Comparison of ENCODE assay signal across 1 cellular context in genomic region chr1:155910621-155911121, GRCh38.
A peak's percentile ranks its signal among the peaks of the same experiment; 100 is the strongest.
TF ChIP-seq lines count a peak whose summit lies in the region.

No MANE protein-coding gene starts in this region.

TF ChIP-seq in HepG2, 621 proteins besides CTCF, POLR2A, EP300 and RAD21 (continues in another document):
- TF ChIP-seq ZNF784 (CRISPR knock-in tag; IDR thresholded peaks at IDR 0.05; ENCODE audit: borderline replicate concordance) = no peak
- TF ChIP-seq ZNF326 (CRISPR knock-in tag; IDR thresholded peaks at IDR 0.05; ENCODE audit: borderline replicate concordance) = no peak
- TF ChIP-seq ZMYM2 (CRISPR knock-in tag; IDR thresholded peaks at IDR 0.05) = no peak
- TF ChIP-seq RXRA (CRISPR knock-in tag; IDR thresholded peaks at IDR 0.05) = no peak
- TF ChIP-seq ARID4A (CRISPR knock-in tag; IDR thresholded peaks at IDR 0.05; ENCODE audit: borderline replicate concordance) = no peak
- TF ChIP-seq DNMT3B (CRISPR knock-in tag; conservative IDR thresholded peaks at IDR 0.05) = no peak
- TF ChIP-seq KAT7 (CRISPR knock-in tag; IDR thresholded peaks at IDR 0.05; ENCODE audit: borderline replicate concordance) = 0 out of 2 replicates have a peak, but pooled peaks have one; percentile 16
- TF ChIP-seq ZNF296 (CRISPR knock-in tag; conservative IDR thresholded peaks at IDR 0.05) = no peak
- TF ChIP-seq ZNF615 (CRISPR knock-in tag; IDR thresholded peaks at IDR 0.05; ENCODE audit: borderline replicate concordance) = no peak
- peak in 1 of 2 experiments; percentile 58; a peak in 1 of 4 replicates for TF ChIP-seq HMGXB4 (CRISPR knock-in tag; IDR thresholded peaks at IDR 0.05; ENCODE audit: borderline replicate concordance in 1 of 2, low read depth in 1 of 2)
- TF ChIP-seq ZFYVE20 (CRISPR knock-in tag; IDR thresholded peaks at IDR 0.05; ENCODE audit: borderline replicate concordance, low read depth) = no peak
- no peak for TF ChIP-seq AGO1 (IDR thresholded peaks at IDR 0.05; ENCODE audit: low read depth, low read length, poor library complexity, severe bottlenecking)
- no peak for TF ChIP-seq ZFP62 (CRISPR knock-in tag; IDR thresholded peaks at IDR 0.05)
- no peak for TF ChIP-seq MLX (CRISPR knock-in tag; IDR thresholded peaks at IDR 0.05)
- TF ChIP-seq ARNT2 (CRISPR knock-in tag; IDR thresholded peaks at IDR 0.05; ENCODE audit: low read depth) = no peak
- no peak for TF ChIP-seq ZNF749 (CRISPR knock-in tag; IDR thresholded peaks at IDR 0.05; ENCODE audit: borderline replicate concordance)
- no peak for TF ChIP-seq ZNF597 (CRISPR knock-in tag; IDR thresholded peaks at IDR 0.05)
- TF ChIP-seq SATB2 (CRISPR knock-in tag; IDR thresholded peaks at IDR 0.05) = no peak
- TF ChIP-seq SAP130 (CRISPR knock-in tag; IDR thresholded peaks at IDR 0.05; ENCODE audit: low read depth) = peak; percentile 30; the same call in 1 of the 2 replicates
- no peak for TF ChIP-seq CCDC6 (CRISPR knock-in tag; IDR thresholded peaks at IDR 0.05)
- no peak for TF ChIP-seq ARID5B (CRISPR knock-in tag; IDR thresholded peaks at IDR 0.05)
- no peak for TF ChIP-seq ZKSCAN5 (CRISPR knock-in tag; IDR thresholded peaks at IDR 0.05)
- no peak for TF ChIP-seq SIN3A (IDR thresholded peaks at IDR 0.05; ENCODE audit: borderline replicate concordance, low read depth, low read length)
- TF ChIP-seq ZNF562 (CRISPR knock-in tag; IDR thresholded peaks at IDR 0.05; ENCODE audit: borderline replicate concordance) = no peak
- TF ChIP-seq ZFP82 (CRISPR knock-in tag; IDR thresholded peaks at IDR 0.05; ENCODE audit: borderline replicate concordance) = 0 out of 2 replicates have a peak, but pooled peaks have one; percentile 2
- no peak for TF ChIP-seq FOXJ3 (CRISPR knock-in tag; IDR thresholded peaks at IDR 0.05; ENCODE audit: borderline replicate concordance)
- TF ChIP-seq NCOA5 (CRISPR knock-in tag; IDR thresholded peaks at IDR 0.05) = no peak
- peak; percentile 33; the same call in 1 of the 2 replicates for TF ChIP-seq THAP11 (CRISPR knock-in tag; IDR thresholded peaks at IDR 0.05)
- no peak for TF ChIP-seq GATAD2A (CRISPR knock-in tag; IDR thresholded peaks at IDR 0.05)
- 0 out of 2 replicates have a peak, but pooled peaks have one; percentile 27 for TF ChIP-seq ZFY (CRISPR knock-in tag; IDR thresholded peaks at IDR 0.05)
- no peak for TF ChIP-seq MAZ (IDR thresholded peaks at IDR 0.05; ENCODE audit: borderline replicate concordance, low read depth, low read length)
- TF ChIP-seq MAZ (CRISPR knock-in tag; IDR thresholded peaks at IDR 0.05; ENCODE audit: low read depth) = 0 out of 2 replicates have a peak, but pooled peaks have one; percentile 5
- TF ChIP-seq ZNF367 (CRISPR knock-in tag; IDR thresholded peaks at IDR 0.05; ENCODE audit: borderline replicate concordance) = no peak
- TF ChIP-seq ZNF143 (CRISPR knock-in tag; IDR thresholded peaks at IDR 0.05) = no peak
- TF ChIP-seq ZBTB21 (CRISPR knock-in tag; IDR thresholded peaks at IDR 0.05) = no peak
- TF ChIP-seq ZFX (CRISPR knock-in tag; IDR thresholded peaks at IDR 0.05; ENCODE audit: low read depth) = peak; percentile 50; the same call in 1 of the 2 replicates
- no peak for TF ChIP-seq ZBTB10 (CRISPR knock-in tag; IDR thresholded peaks at IDR 0.05; ENCODE audit: borderline replicate concordance)
- TF ChIP-seq HINFP (CRISPR knock-in tag; IDR thresholded peaks at IDR 0.05; ENCODE audit: low read depth) = 0 out of 2 replicates have a peak, but pooled peaks have one; percentile 10
- 0 out of 2 replicates have a peak, but pooled peaks have one; percentile 3 for TF ChIP-seq MED1 (CRISPR knock-in tag; IDR thresholded peaks at IDR 0.05)
- TF ChIP-seq HDAC1 (CRISPR knock-in tag; IDR thresholded peaks at IDR 0.05) = 0 out of 2 replicates have a peak, but pooled peaks have one; percentile 41
- no peak for TF ChIP-seq SOX6 (IDR thresholded peaks at IDR 0.05)
- TF ChIP-seq SOX6 (CRISPR knock-in tag; IDR thresholded peaks at IDR 0.05) = no peak
- TF ChIP-seq AKAP8 (CRISPR knock-in tag; IDR thresholded peaks at IDR 0.05) = 0 out of 2 replicates have a peak, but pooled peaks have one; percentile 7
- no peak for TF ChIP-seq POLR2G (IDR thresholded peaks at IDR 0.05; ENCODE audit: low read depth, low read length)
- TF ChIP-seq ZNF44 (CRISPR knock-in tag; IDR thresholded peaks at IDR 0.05) = no peak
- no peak for TF ChIP-seq ZNF598 (CRISPR knock-in tag; IDR thresholded peaks at IDR 0.05; ENCODE audit: borderline replicate concordance)
- TF ChIP-seq SP140L (CRISPR knock-in tag; IDR thresholded peaks at IDR 0.05; ENCODE audit: borderline replicate concordance) = no peak
- no peak for TF ChIP-seq SNAI1 (CRISPR knock-in tag; IDR thresholded peaks at IDR 0.05; ENCODE audit: borderline replicate concordance)
- TF ChIP-seq ZNF260 (CRISPR knock-in tag; IDR thresholded peaks at IDR 0.05; ENCODE audit: borderline replicate concordance, low read depth) = no peak
- no peak for TF ChIP-seq ZBTB8A (CRISPR knock-in tag; IDR thresholded peaks at IDR 0.05; ENCODE audit: borderline replicate concordance, low read depth)
- no peak for TF ChIP-seq ZNF430 (CRISPR knock-in tag; IDR thresholded peaks at IDR 0.05)
- no peak for TF ChIP-seq CENPBD1 (CRISPR knock-in tag; IDR thresholded peaks at IDR 0.05; ENCODE audit: borderline replicate concordance, low read depth)
- TF ChIP-seq ZNF761 (CRISPR knock-in tag; conservative IDR thresholded peaks at IDR 0.05) = no peak
